In genomic region chr2:20609349-20609994, GRCh38 we compare ENCODE assay signal across 9 cellular contexts. TPM values are rescaled to one million over a fixed set of nuclear protein-coding genes. Genes with fewer than 3 reads are reported as not detected.
DNase-seq lines count a peak whose midpoint lies in the region; ATAC-seq and TF ChIP-seq lines count a peak whose summit lies in the region.
"Had no signal": no experiment of that assay in that cellular context is flagged by ENCODE, and none has a peak within 500 bp of the region (broad histone marks: within the 10 kb centered on the region; RNA-seq: fewer than 3 reads in every experiment).

No MANE protein-coding gene starts in this region.

- H3K4me1 ChIP-seq in stomach smooth muscle (ENCODE audit: control insufficient read depth, insufficient read depth, low read length), result peaks cover 68% of the 10 kb centered on the region

- peak; percentile 28 for ATAC-seq in left ventricle myocardium superior
- ATAC-seq in HG03565 (IDR thresholded peaks at IDR 0.05; ENCODE audit: unreplicated experiment), result no peak

- intact Hi-C loops in left ventricle myocardium superior (cut with micrococcal nuclease), result no loop called here

- H3K27me3 ChIP-seq in WERI-Rb-1 (ENCODE audit: insufficient read depth, low read depth, severe bottlenecking) (no peaks in the 10 kb centered on the region), stomach smooth muscle (ENCODE audit: control insufficient read depth in 1 of 2, insufficient read depth in 2 of 2, low read length in 2 of 2) (no peaks in the 10 kb centered on the region)

- no peak for TF ChIP-seq CTCF in WERI-Rb-1 (IDR thresholded peaks at IDR 0.05; ENCODE audit: low read depth, low read length)

- no peak overlapping the region for H3K4me3 ChIP-seq in WERI-Rb-1 (ENCODE audit: low read depth, low read length)
- peak overlapping the region in 1 of 2 donors; percentile 22 for H3K4me3 ChIP-seq in stomach smooth muscle (ENCODE audit: low read length in 2 of 2)

- DNase-seq in NCI-H1092 (lab: John Stamatoyannopoulos, UW) (peak; percentile 68), WERI-Rb-1 (peak; percentile 9), left ventricle myocardium superior (no peak), globus pallidus (ENCODE audit: low spot score) (no peak)
- DNase-seq in stimulated activated CD4-positive, alpha-beta T cell treated with anti-CD3 and anti-CD28 coated beads, Interleukin-2, amount 100 ng/mL, for 48 hours, result no peak
- DNase-seq in stimulated activated naive CD4-positive, alpha-beta T cell (lab: John Stamatoyannopoulos, UW), result no peak
- DNase-seq: activated T-cell treated with anti-CD3 and anti-CD28 coated beads for 4 hours had no signal

- no peaks in the 10 kb centered on the region for H3K36me3 ChIP-seq in WERI-Rb-1
- H3K36me3 ChIP-seq in stomach smooth muscle (ENCODE audit: control insufficient read depth in 2 of 2, insufficient read depth in 2 of 2, low read length in 2 of 2), result no peaks in the 10 kb centered on the region

- H3K27ac ChIP-seq in WERI-Rb-1 (no peak overlapping the region), stomach smooth muscle (ENCODE audit: low read length) (peak overlapping the region; percentile 92)

- H3K9me3 ChIP-seq in WERI-Rb-1 (ENCODE audit: severe bottlenecking), result peaks cover 8% of the 10 kb centered on the region
- H3K9me3 ChIP-seq in stomach smooth muscle (ENCODE audit: control insufficient read depth in 2 of 2, low read length in 2 of 2), result no peaks in the 10 kb centered on the region

- H3K9ac ChIP-seq in stomach smooth muscle (ENCODE audit: low read length in 2 of 2), result peak overlapping the region; percentile 42 to 48

RNA-seq across cellular contexts. Expression of gene HS1BP3, which starts 41.4 kb away (rescaled TPM):
- total RNA-seq in left ventricle myocardium superior, result 20.2 TPM

RNA-seq across cellular contexts. Expression of gene GDF7, which starts 57.5 kb away (rescaled TPM):
- total RNA-seq in left ventricle myocardium superior, result 0.32 TPM

Comparison
In these comparisons a context has a peak if more than half of its experiments do, and no peak if none do; other contexts are left out.
1. DNase-seq: peak in NCI-H1092 (single experiment) and WERI-Rb-1 (single experiment); none in left ventricle myocardium superior (single experiment), stimulated activated CD4-positive, alpha-beta T cell treated with anti-CD3 and anti-CD28 coated beads, Interleukin-2, amount 100 ng/mL, for 48 hours (0 of 2), globus pallidus (single experiment) and stimulated activated naive CD4-positive, alpha-beta T cell (0 of 6).